8 cellular contexts compared by ENCODE assay signal in the genomic region with DNA sequence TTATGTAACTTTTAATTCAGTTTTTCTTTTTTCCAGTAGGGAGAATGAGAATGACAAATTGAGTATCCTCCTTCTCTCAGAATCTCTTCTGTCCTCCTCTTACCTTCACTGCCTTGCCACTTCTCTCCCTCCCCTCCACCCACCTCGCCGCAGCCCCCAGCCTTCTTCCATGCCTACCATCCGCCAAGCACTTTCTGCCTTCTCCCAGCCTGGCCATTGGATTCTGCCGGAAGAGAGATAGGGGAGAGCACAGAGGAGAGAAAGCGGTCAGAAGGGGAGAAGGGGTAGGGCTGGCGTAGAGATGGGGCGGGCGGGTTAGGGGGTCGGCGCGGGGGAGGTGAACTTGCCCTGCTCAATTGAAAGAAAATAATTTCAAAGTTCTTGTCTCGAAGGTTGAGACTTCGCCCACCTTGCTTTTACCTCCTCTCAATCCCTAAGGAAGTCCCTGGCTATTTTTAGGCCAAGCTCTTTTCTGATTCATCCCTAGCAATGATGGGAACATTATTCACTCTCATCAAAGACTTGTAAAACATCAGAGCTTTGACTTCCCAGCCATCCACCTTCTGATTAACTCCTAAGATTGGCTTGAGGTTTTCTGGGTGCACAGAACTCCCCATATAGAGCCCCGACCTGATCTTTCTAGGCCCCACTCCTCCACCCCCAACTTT. TPM values are rescaled to one million over a fixed set of nuclear protein-coding genes. Genes with fewer than 3 reads are reported as not detected.
DNase-seq lines count a peak whose midpoint lies in the region; ATAC-seq and TF ChIP-seq lines count a peak whose summit lies in the region.

No MANE protein-coding gene starts in this region.

- H3K27me3 Mint-ChIP-seq in mesothelial cell of epicardium (ENCODE audit: low read depth), result peaks cover 5% of the 10 kb centered on the region

- H3K4me1 Mint-ChIP-seq in mesothelial cell of epicardium, result peaks cover 49% of the 10 kb centered on the region

- DNase-seq in AG09309 (ENCODE audit: low read depth), result no peak
- DNase-seq in cardiac fibroblast (ENCODE audit: low read depth in 2 of 2), result peak; percentile 16 to 66
- no peak for DNase-seq in mesothelial cell of epicardium (ENCODE audit: low spot score in 2 of 2, unreplicated experiment in 2 of 2)
- no peak for DNase-seq in NCI-H774 (lab: John Stamatoyannopoulos, UW)
- no peak for DNase-seq in NCI-H1930 (lab: John Stamatoyannopoulos, UW)
- DNase-seq in activated CD8-positive, alpha-beta memory T cell treated with anti-CD3 and anti-CD28 coated beads for 24 hours, result no peak

- ATAC-seq in HG02763 (IDR thresholded peaks at IDR 0.05; ENCODE audit: unreplicated experiment), result no peak

- H3K4me2 ChIP-seq in KMS-11, result peak overlapping the region; percentile 86

- H3K4me1 ChIP-seq in KMS-11 (ENCODE audit: low read depth, poor library complexity, severe bottlenecking), result peaks cover 47% of the 10 kb centered on the region

- H3K9ac ChIP-seq in KMS-11, result peak overlapping the region; percentile 61; the same call in 1 of the 2 replicates

- no peaks in the 10 kb centered on the region for H3K79me2 ChIP-seq in KMS-11 (ENCODE audit: insufficient read depth, low read depth)

- H3K36me3 ChIP-seq in KMS-11 (ENCODE audit: insufficient read depth), result no peaks in the 10 kb centered on the region

- no peaks in the 10 kb centered on the region for H3K36me3 Mint-ChIP-seq in mesothelial cell of epicardium

- no peaks in the 10 kb centered on the region for H4K20me1 ChIP-seq in KMS-11 (ENCODE audit: insufficient read depth)

- H2AFZ ChIP-seq in KMS-11 (ENCODE audit: low read depth), result peak overlapping the region; percentile 86

- no peak overlapping the region for H3K27ac ChIP-seq in KMS-11

- H3K4me3 ChIP-seq in AG09309 (ENCODE audit: control insufficient read depth, low read depth, low read length) (peak overlapping the region; percentile 73), KMS-11 (IDR thresholded peaks at IDR 0.05; ENCODE audit: insufficient read depth, low read depth, low read length) (no peak overlapping the region), cardiac fibroblast (replicated peaks in 1 of 2; ENCODE audit: low read depth in 2 of 2, low read length in 2 of 2) (peak overlapping the region; percentile 62)

- no peaks in the 10 kb centered on the region for H3K27me3 ChIP-seq in KMS-11 (ENCODE audit: insufficient read depth, low read depth)

- H3K27ac Mint-ChIP-seq in mesothelial cell of epicardium, result peak overlapping the region; percentile 27

- TF ChIP-seq CTCF in AG09309 (IDR thresholded peaks at IDR 0.05; ENCODE audit: control insufficient read depth, insufficient read depth, low read depth, low read length, missing control alignments), result no peak
- TF ChIP-seq CTCF in KMS-11 (conservative IDR thresholded peaks at IDR 0.05; ENCODE audit: low read depth, low read length), result no peak
- TF ChIP-seq CTCF in cardiac fibroblast (IDR thresholded peaks at IDR 0.05; ENCODE audit: low read depth, low read length), result no peak
- TF ChIP-seq CTCF in mesothelial cell of epicardium (IDR thresholded peaks at IDR 0.05; ENCODE audit: unreplicated experiment), result no peak

- H3K9me3 Mint-ChIP-seq in mesothelial cell of epicardium, result no peaks in the 10 kb centered on the region

- peak overlapping the region; percentile 71 for H3K4me3 Mint-ChIP-seq in mesothelial cell of epicardium

RNA-seq across cellular contexts. Expression of a gene that starts 0.8 kb away (rescaled TPM):
- 4.2 to 4.7 TPM (median 4.5 TPM) in 3 replicates for total RNA-seq in mesothelial cell of epicardium

RNA-seq across cellular contexts. Expression of a gene that starts 46.1 kb away (rescaled TPM):
- 0.67 to 1.2 TPM (median 0.93 TPM) in 3 replicates for total RNA-seq in mesothelial cell of epicardium

RNA-seq across cellular contexts. Expression of a gene that starts 52.5 kb away (rescaled TPM):
- total RNA-seq in mesothelial cell of epicardium, result not detected in 3 replicates

Comparison
In these comparisons a context has a peak if more than half of its experiments do, and no peak if none do; other contexts are left out.
1. DNase-seq: peak in cardiac fibroblast (2 of 2); none in AG09309 (single experiment), mesothelial cell of epicardium (0 of 2), NCI-H774 (single experiment), NCI-H1930 (0 of 2) and activated CD8-positive, alpha-beta memory T cell treated with anti-CD3 and anti-CD28 coated beads for 24 hours (single experiment).